Comparison of ENCODE assay signal across 11 cellular contexts in genomic region chr10:102930720-102931119, GRCh38.
"Had no signal": no experiment of that assay in that cellular context is flagged by ENCODE, and none has a peak within 500 bp of the region (broad histone marks: within the 10 kb centered on the region; RNA-seq: fewer than 3 reads in every experiment).

No MANE protein-coding gene starts in this region.

- H3K27ac Mint-ChIP-seq: GM23338, H9, HFFc6 had no signal

- H3K4me1 Mint-ChIP-seq: GM23338, H9 had no signal

- H3K4me2 ChIP-seq: GM23338 had no signal

- H3K36me3 ChIP-seq: HAP-1 had no signal

- H3K4me3 Mint-ChIP-seq: GM23338, H9, HFFc6 had no signal

- DNase-seq: GM23248, GOT3, H7, H9, HCEC 1CT, HFFc6 had no signal

- H3K4me3 ChIP-seq: GM23248, GM23338, HAP-1 had no signal

- H3K9ac ChIP-seq: GM23248 had no signal

- FAIRE-seq: H1, H54 had no signal

- H3K9me3 ChIP-seq: HAP-1 had no signal

- H3K4me1 ChIP-seq: HAP-1 had no signal

- H3K27ac ChIP-seq: GM23248 had no signal

- ATAC-seq: GM23338, HCT116 had no signal

- H3K9me3 Mint-ChIP-seq: GM23338, HFFc6 had no signal

- H2AFZ ChIP-seq: GM23248, GM23338 had no signal
